In genomic region chr12:108482717-108483212, GRCh38 we compare ENCODE assay signal across 15 cellular contexts. TPM values are rescaled to one million over a fixed set of nuclear protein-coding genes. Genes with fewer than 3 reads are reported as not detected.
DNase-seq lines count a peak whose midpoint lies in the region; ATAC-seq and TF ChIP-seq lines count a peak whose summit lies in the region.
"Had no signal": no experiment of that assay in that cellular context is flagged by ENCODE, and none has a peak within 500 bp of the region (broad histone marks: within the 10 kb centered on the region; RNA-seq: fewer than 3 reads in every experiment).

No MANE protein-coding gene starts in this region.

- no peak overlapping the region for H3K9ac ChIP-seq in mesenchymal stem cell (ENCODE audit: low read length)

- no peak overlapping the region for H2BK15ac ChIP-seq in mesenchymal stem cell (ENCODE audit: low read depth, poor library complexity, severe bottlenecking)

- no peaks in the 10 kb centered on the region for H3K79me2 ChIP-seq in GM23338 (replicated peaks; ENCODE audit: insufficient read depth)

- H3K23ac ChIP-seq in mesenchymal stem cell (ENCODE audit: low read length in 2 of 2): no peak overlapping the region

- H2AK5ac ChIP-seq in mesenchymal stem cell (ENCODE audit: low read length, severe bottlenecking): no peak overlapping the region

- H3K79me1 ChIP-seq in mesenchymal stem cell (replicated peaks; ENCODE audit: low read length, poor library complexity, severe bottlenecking): no peaks in the 10 kb centered on the region

- in situ Hi-C loops in brain microvascular endothelial cell (cut with HindIII; ENCODE audit: low pct_ligation_motif_present, low sequenced_read_pairs): no loop called here

- H3K4me1 ChIP-seq in GM23338 (ENCODE audit: insufficient read depth) (peaks cover 6% of the 10 kb centered on the region; the same call in 1 of the 2 replicates), mesenchymal stem cell (ENCODE audit: control insufficient read depth, insufficient read depth, low read depth, low read length) (peaks cover 8% of the 10 kb centered on the region)
- H3K4me1 ChIP-seq: prostate gland, testis had no signal

- H3K4me3 ChIP-seq in GM23338 (no peak overlapping the region), brain microvascular endothelial cell (ENCODE audit: low read depth, low read length) (no peak overlapping the region), mesenchymal stem cell (ENCODE audit: insufficient read depth in 1 of 2, low read depth in 1 of 2, low read length in 2 of 2) (no peak overlapping the region)
- H3K4me3 ChIP-seq: cardiac muscle cell, prostate gland, testis had no signal

- no peak for TF ChIP-seq CTCF in GM23338 (conservative IDR thresholded peaks at IDR 0.05; ENCODE audit: low read depth in 2 of 2)
- TF ChIP-seq CTCF in brain microvascular endothelial cell (IDR thresholded peaks at IDR 0.05; ENCODE audit: low read depth, low read length, missing control alignments): no peak

- H3F3A ChIP-seq in GM23338 (replicated peaks; ENCODE audit: low read depth): no peaks in the 10 kb centered on the region

- H2BK12ac ChIP-seq in mesenchymal stem cell (ENCODE audit: low read length in 2 of 2): no peak overlapping the region

- H3K9me3 Mint-ChIP-seq in GM23338: peaks cover 13% of the 10 kb centered on the region
- H3K9me3 Mint-ChIP-seq in T-helper 2 cell treated with Interferon-gamma antibody and Interleukin-4, amounts not matched to agents 5 μg/mL and 100 μg/mL, for 36 hours: peaks cover 7% of the 10 kb centered on the region
- peaks cover 7% of the 10 kb centered on the region for H3K9me3 Mint-ChIP-seq in activated T-helper 1 cell treated with anti-CD3 and anti-CD28 coated beads, Interleukin-12 subunit alpha, Interleukin-12 subunit beta, Interleukin-2, Interleukin-4 antibody, amounts not matched to agents 30 ng/mL and 10 ng/mL and 1 ng/mL, durations not matched to agents 14 hours and 24 hours and 36 hours

- H3K36me3 Mint-ChIP-seq in GM23338 (ENCODE audit: low read depth): peaks cover 2% of the 10 kb centered on the region; the same call in 1 of the 3 replicates
- H3K36me3 Mint-ChIP-seq in T-helper 2 cell treated with Interferon-gamma antibody and Interleukin-4, amounts not matched to agents 5 μg/mL and 100 μg/mL, for 36 hours (ENCODE audit: low read depth): no peaks in the 10 kb centered on the region
- H3K36me3 Mint-ChIP-seq in activated T-helper 1 cell treated with anti-CD3 and anti-CD28 coated beads, Interleukin-12 subunit alpha, Interleukin-12 subunit beta, Interleukin-2, Interleukin-4 antibody, amounts not matched to agents 30 ng/mL and 10 ng/mL and 1 ng/mL, durations not matched to agents 14 hours and 24 hours and 36 hours (ENCODE audit: low read depth): no peaks in the 10 kb centered on the region
- H3K36me3 Mint-ChIP-seq: activated naive CD4-positive, alpha-beta T cell treated with anti-CD3 and anti-CD28 coated beads, Interleukin-2, amount 10 ng/mL, durations not matched to agents 7 days and 5 days had no signal

- H3K9me3 ChIP-seq in mesenchymal stem cell (ENCODE audit: control insufficient read depth, low read length): peaks cover 6% of the 10 kb centered on the region
- H3K9me3 ChIP-seq: prostate gland, testis had no signal

- intact Hi-C loops in activated T-helper 1 cell treated with anti-CD3 and anti-CD28 coated beads, Interleukin-12 subunit alpha, Interleukin-12 subunit beta, Interleukin-2, Interleukin-4 antibody, amounts not matched to agents 30 ng/mL and 10 ng/mL and 1 ng/mL, durations not matched to agents 14 hours and 24 hours and 36 hours (cut with micrococcal nuclease): no loop called here

- no peaks in the 10 kb centered on the region for H3K36me3 ChIP-seq in GM23338 (ENCODE audit: insufficient read depth)
- H3K36me3 ChIP-seq in brain microvascular endothelial cell (replicated peaks): no peaks in the 10 kb centered on the region
- H3K36me3 ChIP-seq in mesenchymal stem cell (ENCODE audit: control insufficient read depth in 1 of 2, insufficient read depth in 2 of 2, low read depth in 1 of 2, low read length in 2 of 2): no peaks in the 10 kb centered on the region
- H3K36me3 ChIP-seq: cardiac muscle cell, prostate gland had no signal

- H3K9me2 ChIP-seq in GM23338 (ENCODE audit: insufficient read depth): peaks cover 2% of the 10 kb centered on the region

- no peak overlapping the region for H4K91ac ChIP-seq in mesenchymal stem cell (ENCODE audit: low read length)

- DNase-seq in GM23338 (ENCODE audit: low spot score) (peak; percentile 26), NCI-H460 (ENCODE audit: extremely low read depth, low read depth) (peak; percentile 22), brain microvascular endothelial cell (peak; percentile 24), mesenchymal stem cell (no peak), cerebellar nuclear complex (lab: John Stamatoyannopoulos, UW) (no peak)
- no peak for DNase-seq in T-helper 2 cell treated with Interferon-gamma antibody and Interleukin-4, amounts not matched to agents 5 μg/mL and 100 μg/mL, for 36 hours (ENCODE audit: low spot score)
- no peak for DNase-seq in activated T-helper 1 cell treated with anti-CD3 and anti-CD28 coated beads, Interleukin-12 subunit alpha, Interleukin-12 subunit beta, Interleukin-2, Interleukin-4 antibody, amounts not matched to agents 30 ng/mL and 10 ng/mL and 1 ng/mL, durations not matched to agents 14 hours and 24 hours and 36 hours (ENCODE audit: low spot score)
- DNase-seq: activated CD8-positive, alpha-beta memory T cell treated with anti-CD3 and anti-CD28 coated beads, Interleukin-2, amount 50 U/mL, for 4 hours; activated naive CD4-positive, alpha-beta T cell treated with anti-CD3 and anti-CD28 coated beads, Interleukin-2, amount 10 ng/mL, durations not matched to agents 7 days and 5 days; EL; testis had no signal

- H2AFZ ChIP-seq in GM23338: peak overlapping the region; percentile 43; the same call in 1 of the 2 replicates
- no peak overlapping the region for H2AFZ ChIP-seq in mesenchymal stem cell (ENCODE audit: low read depth, low read length)

- no peak overlapping the region for H3K14ac ChIP-seq in mesenchymal stem cell (ENCODE audit: low read length in 2 of 2)

- no peaks in the 10 kb centered on the region for H3K27me3 Mint-ChIP-seq in GM23338 (ENCODE audit: insufficient read depth, low read depth, poor library complexity)
- H3K27me3 Mint-ChIP-seq in T-helper 2 cell treated with Interferon-gamma antibody and Interleukin-4, amounts not matched to agents 5 μg/mL and 100 μg/mL, for 36 hours (ENCODE audit: low read depth): peaks cover 4% of the 10 kb centered on the region
- no peaks in the 10 kb centered on the region for H3K27me3 Mint-ChIP-seq in activated T-helper 1 cell treated with anti-CD3 and anti-CD28 coated beads, Interleukin-12 subunit alpha, Interleukin-12 subunit beta, Interleukin-2, Interleukin-4 antibody, amounts not matched to agents 30 ng/mL and 10 ng/mL and 1 ng/mL, durations not matched to agents 14 hours and 24 hours and 36 hours (ENCODE audit: insufficient read depth)

- H3K27ac ChIP-seq in GM23338 (ENCODE audit: low read depth) (no peak overlapping the region), brain microvascular endothelial cell (no peak overlapping the region), mesenchymal stem cell (ENCODE audit: low read length, poor library complexity, severe bottlenecking) (peak overlapping the region; percentile 79)
- H3K27ac ChIP-seq: C4-2B, cardiac muscle cell, prostate gland, testis had no signal

- H3K4me1 Mint-ChIP-seq in GM23338: peaks cover 10% of the 10 kb centered on the region
- no peaks in the 10 kb centered on the region for H3K4me1 Mint-ChIP-seq in T-helper 2 cell treated with Interferon-gamma antibody and Interleukin-4, amounts not matched to agents 5 μg/mL and 100 μg/mL, for 36 hours (ENCODE audit: low read depth)
- H3K4me1 Mint-ChIP-seq in activated T-helper 1 cell treated with anti-CD3 and anti-CD28 coated beads, Interleukin-12 subunit alpha, Interleukin-12 subunit beta, Interleukin-2, Interleukin-4 antibody, amounts not matched to agents 30 ng/mL and 10 ng/mL and 1 ng/mL, durations not matched to agents 14 hours and 24 hours and 36 hours (ENCODE audit: low read depth): no peaks in the 10 kb centered on the region
- H3K4me1 Mint-ChIP-seq: activated naive CD4-positive, alpha-beta T cell treated with anti-CD3 and anti-CD28 coated beads, Interleukin-2, amount 10 ng/mL, durations not matched to agents 7 days and 5 days had no signal

- no peak overlapping the region for H3K4me3 Mint-ChIP-seq in GM23338
- no peak overlapping the region for H3K4me3 Mint-ChIP-seq in T-helper 2 cell treated with Interferon-gamma antibody and Interleukin-4, amounts not matched to agents 5 μg/mL and 100 μg/mL, for 36 hours
- H3K4me3 Mint-ChIP-seq in activated T-helper 1 cell treated with anti-CD3 and anti-CD28 coated beads, Interleukin-12 subunit alpha, Interleukin-12 subunit beta, Interleukin-2, Interleukin-4 antibody, amounts not matched to agents 30 ng/mL and 10 ng/mL and 1 ng/mL, durations not matched to agents 14 hours and 24 hours and 36 hours: no peak overlapping the region
- H3K4me3 Mint-ChIP-seq: activated naive CD4-positive, alpha-beta T cell treated with anti-CD3 and anti-CD28 coated beads, Interleukin-2, amount 10 ng/mL, durations not matched to agents 7 days and 5 days had no signal

- H2BK5ac ChIP-seq in mesenchymal stem cell (ENCODE audit: low read depth, low read length, poor library complexity, severe bottlenecking): no peak overlapping the region

- no peak overlapping the region for H3K4me2 ChIP-seq in GM23338
- peak overlapping the region; percentile 57 for H3K4me2 ChIP-seq in mesenchymal stem cell (ENCODE audit: low read length, poor library complexity, severe bottlenecking)

- H4K20me1 ChIP-seq in GM23338 (replicated peaks; ENCODE audit: insufficient read depth): no peaks in the 10 kb centered on the region

- H2BK120ac ChIP-seq in mesenchymal stem cell (ENCODE audit: low read depth, low read length): no peak overlapping the region

- ATAC-seq in GM23338: peak; percentile 51
- ATAC-seq: activated CD4-positive, CD25-positive, alpha-beta regulatory T cell treated with anti-CD3 and anti-CD28 coated beads, Interleukin-2, amount 50 U/mL, for 24 hours had no signal

- H3K4ac ChIP-seq in mesenchymal stem cell (ENCODE audit: low read depth in 1 of 2, low read length in 2 of 2): no peak overlapping the region

- WGBS in mesenchymal stem cell: 38% methylated on average over 10 of the region's 11 CpGs

- H3K18ac ChIP-seq in mesenchymal stem cell (ENCODE audit: low read depth in 1 of 2, low read length in 2 of 2): no peak overlapping the region

- H3K27me3 ChIP-seq in GM23338 (ENCODE audit: insufficient read depth) (no peaks in the 10 kb centered on the region), brain microvascular endothelial cell (replicated peaks) (no peaks in the 10 kb centered on the region), mesenchymal stem cell (ENCODE audit: control insufficient read depth in 1 of 2, insufficient read depth in 1 of 2, low read length in 2 of 2) (peaks cover 0 to 16% of the 10 kb centered on the region in 2 experiments)
- H3K27me3 ChIP-seq: cardiac muscle cell, testis had no signal

- H4K8ac ChIP-seq in mesenchymal stem cell (ENCODE audit: low read length): no peak overlapping the region

- no peak overlapping the region for H3K27ac Mint-ChIP-seq in GM23338
- no peak overlapping the region for H3K27ac Mint-ChIP-seq in T-helper 2 cell treated with Interferon-gamma antibody and Interleukin-4, amounts not matched to agents 5 μg/mL and 100 μg/mL, for 36 hours
- H3K27ac Mint-ChIP-seq in activated T-helper 1 cell treated with anti-CD3 and anti-CD28 coated beads, Interleukin-12 subunit alpha, Interleukin-12 subunit beta, Interleukin-2, Interleukin-4 antibody, amounts not matched to agents 30 ng/mL and 10 ng/mL and 1 ng/mL, durations not matched to agents 14 hours and 24 hours and 36 hours: no peak overlapping the region
- H3K27ac Mint-ChIP-seq: activated naive CD4-positive, alpha-beta T cell treated with anti-CD3 and anti-CD28 coated beads, Interleukin-2, amount 10 ng/mL, durations not matched to agents 7 days and 5 days had no signal

RNA-seq across cellular contexts. Expression of gene FICD, which starts 32.3 kb away (rescaled TPM):
- total RNA-seq in GM23338 (2014; rRNA removed; shearing (Covaris generic)): 4.9 and 6.0 TPM in 2 replicates
- polyA plus RNA-seq in GM23338 (2016; fragmentation: Nextera tagmentation; extraction: Ambion mirVana): 5.3 and 7.6 TPM in 2 replicates
- 6.3 and 7.2 TPM in 2 replicates for total RNA-seq in NCI-H460 (2014; rRNA removed; shearing (Covaris generic))
- polyA plus RNA-seq in NCI-H460 (2014; cell fraction: nucleus; rRNA removed): 2.1 and 6.1 TPM in 2 replicates
- 6.0 TPM for polyA plus RNA-seq in mesenchymal stem cell (2013, experiment 1 of 2)
- polyA plus RNA-seq in mesenchymal stem cell (2013, experiment 2 of 2): 6.1 TPM
- total RNA-seq in activated T-helper 1 cell treated with anti-CD3 and anti-CD28 coated beads, Interleukin-12 subunit alpha, Interleukin-12 subunit beta, Interleukin-2, Interleukin-4 antibody, amounts not matched to agents 30 ng/mL and 10 ng/mL and 1 ng/mL, durations not matched to agents 14 hours and 24 hours and 36 hours: 6.1 and 6.8 TPM in 2 replicates

Comparison
In these comparisons a context has a peak if more than half of its experiments do, and no peak if none do; other contexts are left out.
1. DNase-seq: peak in GM23338 (single experiment), NCI-H460 (single experiment) and brain microvascular endothelial cell (single experiment); none in mesenchymal stem cell (single experiment), T-helper 2 cell treated with Interferon-gamma antibody and Interleukin-4, amounts not matched to agents 5 μg/mL and 100 μg/mL, for 36 hours (single experiment), activated T-helper 1 cell treated with anti-CD3 and anti-CD28 coated beads, Interleukin-12 subunit alpha, Interleukin-12 subunit beta, Interleukin-2, Interleukin-4 antibody, amounts not matched to agents 30 ng/mL and 10 ng/mL and 1 ng/mL, durations not matched to agents 14 hours and 24 hours and 36 hours (single experiment) and cerebellar nuclear complex (0 of 2).